ENCODE assay signal across 10 cellular contexts in genomic region chr19:4495471-4495870, GRCh38. TPM values are rescaled to one million over a fixed set of nuclear protein-coding genes. Genes with fewer than 3 reads are reported as not detected.
DNase-seq lines count a peak whose midpoint lies in the region; ATAC-seq and TF ChIP-seq lines count a peak whose summit lies in the region.
"Had no signal": no experiment of that assay in that cellular context is flagged by ENCODE, and none has a peak within 500 bp of the region (broad histone marks: within the 10 kb centered on the region; RNA-seq: fewer than 3 reads in every experiment).

No MANE protein-coding gene starts in this region.

- H3K27me3 ChIP-seq in PC-9 (ENCODE audit: insufficient read depth, low read depth) (no peaks in the 10 kb centered on the region), spleen (replicated peaks in 1 of 7) (no peaks in the 10 kb centered on the region)

- no peak overlapping the region for H2AFZ ChIP-seq in PC-9

- no peaks in the 10 kb centered on the region for H3F3A ChIP-seq in PC-9 (ENCODE audit: insufficient read depth, low read depth)

- WGBS in spleen, 5 donors = 83 to 94% (median 92%) methylated on average over 12 of the region's 12 CpGs

- ATAC-seq in left lobe of liver (peak; percentile 66), HG03045 (IDR thresholded peaks at IDR 0.05; ENCODE audit: unreplicated experiment) (no peak)
- ATAC-seq: effector memory CD8-positive, alpha-beta T cell had no signal

- H3K4me1 ChIP-seq in PC-9 (replicated peaks; ENCODE audit: insufficient read depth) (no peaks in the 10 kb centered on the region), spleen (no peaks in the 10 kb centered on the region)

- CTCF ChIA-PET in PC-9 (lab: Charles Lee) = no interaction called here

- H3K27ac ChIP-seq in PC-9 (no peak overlapping the region), spleen (no peak overlapping the region)
- H3K27ac ChIP-seq: C4-2B had no signal

- intact Hi-C loops in PC-9 (cut with micrococcal nuclease; ENCODE audit: unreplicated experiment) (no loop called here), spleen (cut with DNase I; ENCODE audit: low total_unique reads) (no loop called here)

- no peaks in the 10 kb centered on the region for H3K9me3 ChIP-seq in PC-9 (ENCODE audit: insufficient read depth, low read depth)
- H3K9me3 ChIP-seq in spleen = no peaks in the 10 kb centered on the region

- TF ChIP-seq POLR2A in spleen (IDR thresholded peaks at IDR 0.05) = no peak

- POLR2A ChIA-PET in PC-9 (lab: Charles Lee; ENCODE audit: unreplicated experiment) = no interaction called here

- TF ChIP-seq CTCF in GM10266 (IDR thresholded peaks at IDR 0.05; ENCODE audit: control insufficient read depth, insufficient read depth, low read depth, missing control alignments) = peak; percentile 24
- 0 out of 2 replicates have a peak, but pooled peaks have one; percentile 27 for TF ChIP-seq CTCF in PC-9 (conservative IDR thresholded peaks at IDR 0.05)
- TF ChIP-seq CTCF in spleen (IDR thresholded peaks at IDR 0.05 in 8 of 11, conservative IDR thresholded peaks at IDR 0.05 in 3 of 11) = no peak

- H3K36me3 ChIP-seq in PC-9 (ENCODE audit: low read depth) = no peaks in the 10 kb centered on the region; the same call in 1 of the 2 replicates
- peaks cover 0 to 94% (median 77%) of the 10 kb centered on the region in 6 donors for H3K36me3 ChIP-seq in spleen

- H3K79me2 ChIP-seq in PC-9 (ENCODE audit: low read depth) = no peaks in the 10 kb centered on the region

- no peak overlapping the region for H3K4me3 ChIP-seq in PC-9
- no peak overlapping the region for H3K4me3 ChIP-seq in spleen
- H3K4me3 ChIP-seq: smooth muscle cell had no signal

- DNase-seq in GM10266 (ENCODE audit: extremely low spot score) = no peak
- DNase-seq in PC-9 = no peak
- DNase-seq in left lobe of liver (ENCODE audit: low spot score) = no peak
- no peak for DNase-seq in cerebellar nuclear complex (lab: John Stamatoyannopoulos, UW)
- DNase-seq in spleen = no peak
- DNase-seq: effector memory CD8-positive, alpha-beta T cell; T-helper 2 cell had no signal

- H4K20me1 ChIP-seq in PC-9 (ENCODE audit: insufficient read depth) = no peaks in the 10 kb centered on the region

- no TSS peak for BruUV-seq in PC-9 (replicated peaks; lab: Mats Ljungman, UMichigan)

- no peaks in the 10 kb centered on the region for H3K9me2 ChIP-seq in PC-9 (ENCODE audit: insufficient read depth)

- H3K4me2 ChIP-seq in PC-9 = no peak overlapping the region
- H3K4me2 ChIP-seq: smooth muscle cell had no signal

RNA-seq across cellular contexts. Expression of gene PLIN4, which starts 22.8 kb away (rescaled TPM):
- total RNA-seq in PC-9 (2021) = 1.6 and 1.8 TPM in 2 replicates
- 36.8 TPM for total RNA-seq in left lobe of liver
- total RNA-seq in spleen = 10 to 100 TPM in 1 of 7 donors, 1 to 10 TPM in 5, under 1 TPM in 1; 0.85 to 10.2 (median 4.5) TPM
- polyA plus RNA-seq in spleen = 1 to 10 TPM in 1 of 3 donors, under 1 TPM in 2; 0.27 to 1.2 (median 0.52) TPM
- total RNA-seq: smooth muscle cell had no signal

RNA-seq across cellular contexts. Expression of gene HDGFL2, which starts 23.4 kb away (rescaled TPM):
- total RNA-seq in PC-9 (2021) (50.8 and 60.2 TPM in 2 replicates), left lobe of liver (16.8 TPM), spleen (10 to 100 TPM; 23.2 to 39.7 (median 29.4) TPM)
- polyA plus RNA-seq in spleen = 100 to 1,000 TPM in 1 of 3 donors, 10 to 100 TPM in 2; 25.3 to 136 (median 26.0) TPM

RNA-seq across cellular contexts. Expression of gene UBXN6, which starts 37.9 kb away (rescaled TPM):
- 79.4 and 94.7 TPM in 2 replicates for total RNA-seq in PC-9 (2021)
- 73.5 TPM for total RNA-seq in left lobe of liver
- 100 to 1,000 TPM in 2 of 7 donors, 10 to 100 TPM in 5; 72.3 to 132 (median 89.8) TPM for total RNA-seq in spleen
- 100 to 1,000 TPM in 2 of 3 donors, 10 to 100 TPM in 1; 76.4 to 146 (median 123) TPM for polyA plus RNA-seq in spleen

RNA-seq across cellular contexts. Expression of gene PLIN5, which starts 39.6 kb away (rescaled TPM):
- 4.3 and 4.4 TPM in 2 replicates for total RNA-seq in PC-9 (2021)
- total RNA-seq in left lobe of liver = 136 TPM
- 10 to 100 TPM in 4 of 7 donors, 1 to 10 TPM in 3; 2.4 to 18.4 (median 15.1) TPM for total RNA-seq in spleen
- 1 to 10 TPM in 2 of 3 donors, under 1 TPM in 1; 0.82 to 2.2 (median 2.1) TPM for polyA plus RNA-seq in spleen
- total RNA-seq: smooth muscle cell had no signal
- polyA plus RNA-seq: smooth muscle cell had no signal

RNA-seq across cellular contexts. Expression of gene LRG1, which starts 44.4 kb away (rescaled TPM):
- total RNA-seq in PC-9 (2021) = 22.0 and 25.6 TPM in 2 replicates
- 328 TPM for total RNA-seq in left lobe of liver
- 10 to 100 TPM in 6 of 7 donors, 1 to 10 TPM in 1; 9.6 to 54.0 (median 15.8) TPM for total RNA-seq in spleen
- polyA plus RNA-seq in spleen = 1 to 10 TPM; 1.7 to 5.6 (median 2.3) TPM
- total RNA-seq: smooth muscle cell had no signal
- polyA plus RNA-seq: smooth muscle cell had no signal

Comparison
In these comparisons a context has a peak if more than half of its experiments do, and no peak if none do; other contexts are left out.
1. CTCF ChIP-seq: peak in GM10266 (single experiment) and PC-9 (single experiment); none in spleen (0 of 11).